Comparison of ENCODE assay signal across 8 cellular contexts in the genomic region with DNA sequence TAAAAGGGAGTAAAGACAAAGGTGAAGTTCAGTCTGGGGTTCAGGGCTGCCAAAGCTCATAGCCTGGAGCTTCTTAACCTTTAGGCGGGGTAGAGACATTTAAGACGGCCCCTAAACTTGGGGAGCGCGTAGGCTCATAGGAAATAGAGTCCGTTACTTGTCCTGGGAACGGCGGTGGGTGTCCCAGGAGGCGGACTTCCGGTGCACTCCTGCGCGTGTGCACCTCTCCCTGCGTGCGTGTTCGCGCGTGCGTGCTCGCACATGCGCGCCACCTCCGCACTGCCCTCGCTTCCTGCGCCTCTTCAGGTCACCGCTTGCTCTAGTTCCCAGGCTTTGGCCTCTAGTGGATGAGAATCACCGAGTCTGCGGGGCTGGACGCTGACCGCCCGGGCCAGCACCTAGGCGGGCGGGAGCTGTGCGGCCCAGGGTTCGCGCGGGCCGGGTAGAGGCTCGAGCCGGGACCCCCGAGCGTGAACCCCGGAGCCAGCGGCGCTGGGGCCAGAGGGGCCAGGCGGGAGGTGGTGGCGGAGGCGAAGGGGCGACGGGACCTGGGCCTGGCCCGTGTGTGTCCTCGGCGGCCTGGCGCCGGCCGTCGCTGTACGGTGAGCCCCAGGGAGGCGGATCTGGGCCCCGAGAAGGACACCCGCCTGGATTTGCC. TPM values are rescaled to one million over a fixed set of nuclear protein-coding genes. Genes with fewer than 3 reads are reported as not detected.
DNase-seq lines count a peak whose midpoint lies in the region; ATAC-seq and TF ChIP-seq lines count a peak whose summit lies in the region.
"Not testable (repeated sequence)": the region's sequence is repeated elsewhere in the genome, so short reads cannot be mapped to it uniquely, and the experiment has no call there.

No MANE protein-coding gene starts in this region.

- not testable (repeated sequence) for H3K27me3 ChIP-seq in Panc1 (ENCODE audit: control insufficient read depth, insufficient read depth, low read length); esophagus muscularis mucosa; muscle layer of colon (ENCODE audit: control insufficient read depth in 1 of 2, insufficient read depth in 2 of 2, low read length in 2 of 2)

- intact Hi-C loops in Panc1 (cut with micrococcal nuclease; ENCODE audit: unreplicated experiment); esophagus muscularis mucosa (cut with DNase I): not testable (repeated sequence)

- TF ChIP-seq POLR2A in esophagus muscularis mucosa (IDR thresholded peaks at IDR 0.05; ENCODE audit: low read depth): peak; percentile 8

- CTCF ChIA-PET in Panc1 (lab: Charles Lee): not testable (repeated sequence)

- H3K9ac ChIP-seq in muscle layer of colon (ENCODE audit: low read length): peak overlapping the region; percentile 57

- not testable (repeated sequence) for TF ChIP-seq EP300 in Ishikawa (IDR thresholded peaks at IDR 0.05; ENCODE audit: borderline replicate concordance); esophagus muscularis mucosa (IDR thresholded peaks at IDR 0.05)

- peak; percentile 60 for DNase-seq in DMS79 (lab: John Stamatoyannopoulos, UW)
- DNase-seq in Panc1 (ENCODE audit: low read depth, low spot score): peak; percentile 48
- DNase-seq in activated T-cell treated with anti-CD3 and anti-CD28 coated beads, Interleukin-2, amount 50 U/mL, for 48 hours: peak; percentile 80 to 84
- DNase-seq in esophagus muscularis mucosa (ENCODE audit: extremely low spot score): peak; percentile 93
- DNase-seq in stimulated activated CD8-positive, alpha-beta memory T cell treated with anti-CD3 and anti-CD28 coated beads, Interleukin-4, amount 100 ng/mL, for 4 hours (ENCODE audit: low read depth in 2 of 2, low spot score in 1 of 2): peak; percentile 39 to 47

- H3K9me3 ChIP-seq in Panc1 (ENCODE audit: control insufficient read depth, insufficient read depth, low read depth, low read length); esophagus muscularis mucosa; muscle layer of colon (ENCODE audit: low read length): not testable (repeated sequence)

- in situ Hi-C loops in Panc1 (cut with HindIII; ENCODE audit: low pct_unique_long_range_greater_than_20kb, low sequenced_read_pairs): not testable (repeated sequence)

- not testable (repeated sequence) for TF ChIP-seq CTCF in Panc1 (IDR thresholded peaks at IDR 0.05)
- TF ChIP-seq CTCF in esophagus muscularis mucosa (IDR thresholded peaks at IDR 0.05): peak in 2 of 3 experiments; percentile 12 to 16

- H3K4me3 ChIP-seq in Panc1 (ENCODE audit: low read depth in 2 of 2, low read length in 2 of 2) (peak overlapping the region; percentile 58 to 81), esophagus muscularis mucosa (peak overlapping the region; percentile 63 to 87 (median 72)), muscle layer of colon (ENCODE audit: low read depth in 1 of 2, low read length in 2 of 2) (peak overlapping the region; percentile 40 to 74)

- not testable (repeated sequence) for H3K4me1 ChIP-seq in Panc1 (ENCODE audit: control insufficient read depth, insufficient read depth, low read length); muscle layer of colon (ENCODE audit: insufficient read depth, low read length)
- peaks cover 7 to 24% (median 20%) of the 10 kb centered on the region in 4 donors for H3K4me1 ChIP-seq in esophagus muscularis mucosa

- peak overlapping the region; percentile 82 for H3K27ac ChIP-seq in Panc1 (ENCODE audit: low read length)
- H3K27ac ChIP-seq in esophagus muscularis mucosa (replicated peaks in 1 of 4): peak overlapping the region; percentile 92 to 96 (median 93)
- peak overlapping the region; percentile 85 for H3K27ac ChIP-seq in muscle layer of colon (ENCODE audit: low read depth, low read length)

- 0% methylated on average over 6 of the region's 59 CpGs for WGBS in esophagus muscularis mucosa

- ATAC-seq in GM21723 (IDR thresholded peaks at IDR 0.05; ENCODE audit: unreplicated experiment) (peak; percentile 100), Panc1 (peak; percentile 100)

- not testable (repeated sequence) for TF ChIP-seq RAD21 in Ishikawa (IDR thresholded peaks at IDR 0.05; ENCODE audit: low read depth)

- BruUV-seq in Panc1 (replicated peaks; lab: Mats Ljungman, UMichigan): not testable (repeated sequence)

- POLR2A ChIA-PET in Panc1 (lab: Charles Lee): not testable (repeated sequence)

- not testable (repeated sequence) for H3K36me3 ChIP-seq in Panc1 (ENCODE audit: control insufficient read depth, insufficient read depth, low read length); esophagus muscularis mucosa; muscle layer of colon (ENCODE audit: insufficient read depth, low read length)

TF ChIP-seq in Ishikawa, 13 proteins besides CTCF, POLR2A, EP300 and RAD21:
- peak; percentile 58; the same call in 1 of the 2 replicates for TF ChIP-seq TAF1 (IDR thresholded peaks at IDR 0.05; ENCODE audit: low read depth)
- TF ChIP-seq, protein P1, sequence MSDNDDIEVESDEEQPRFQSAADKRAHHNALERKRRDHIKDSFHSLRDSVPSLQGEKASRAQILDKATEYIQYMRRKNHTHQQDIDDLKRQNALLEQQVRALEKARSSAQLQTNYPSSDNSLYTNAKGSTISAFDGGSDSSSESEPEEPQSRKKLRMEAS (IDR thresholded peaks at IDR 0.05): peak; percentile 79
- peak; percentile 33 for TF ChIP-seq TCF12 (IDR thresholded peaks at IDR 0.05; ENCODE audit: low read depth)

RNA-seq across cellular contexts. Expression of a gene that starts 45.7 kb away (rescaled TPM):
- total RNA-seq in Panc1 (2021; ENCODE audit: unreplicated experiment) (62.4 TPM), esophagus muscularis mucosa (10 to 100 TPM; 15.6 to 26.2 (median 17.2) TPM)
- 53.1 TPM for polyA plus RNA-seq in Panc1 (2012; ENCODE audit: insufficient read length)

RNA-seq across cellular contexts. Expression of a gene that starts 51.2 kb away (rescaled TPM):
- total RNA-seq in Panc1 (2021; ENCODE audit: unreplicated experiment): 2.3 TPM
- polyA plus RNA-seq in Panc1 (2012; ENCODE audit: insufficient read length): 1.6 TPM
- total RNA-seq in esophagus muscularis mucosa: 1 to 10 TPM in 3 of 4 donors, under 1 TPM in 1; 0.99 to 4.3 (median 1.5) TPM

Comparison
In these comparisons a context has a peak if more than half of its experiments do, and no peak if none do; other contexts are left out.
1. Peak in every context shown above with its lines: DNase-seq, ATAC-seq, H3K4me3 ChIP-seq and H3K27ac ChIP-seq.
2. DNase-seq: peak in every context shown above with its lines; median percentile 93 in esophagus muscularis mucosa; 82 in activated T-cell treated with anti-CD3 and anti-CD28 coated beads, Interleukin-2, amount 50 U/mL, for 48 hours; 60 in DMS79; 48 in Panc1; 43 in stimulated activated CD8-positive, alpha-beta memory T cell treated with anti-CD3 and anti-CD28 coated beads, Interleukin-4, amount 100 ng/mL, for 4 hours.